1 cellular context compared by ENCODE assay signal in genomic region chr20:37904008-37904675, GRCh38.
TF ChIP-seq lines count a peak whose summit lies in the region.

No MANE protein-coding gene starts in this region.

TF ChIP-seq in HepG2, 621 proteins besides CTCF, POLR2A, EP300 and RAD21:
- TF ChIP-seq XRCC5 (optimal IDR thresholded peaks at IDR 0.05; ENCODE audit: low read length) (peak; percentile 3), SRSF1 (optimal IDR thresholded peaks at IDR 0.05; ENCODE audit: low read depth, low read length) (no peak)
